In the genomic region with DNA sequence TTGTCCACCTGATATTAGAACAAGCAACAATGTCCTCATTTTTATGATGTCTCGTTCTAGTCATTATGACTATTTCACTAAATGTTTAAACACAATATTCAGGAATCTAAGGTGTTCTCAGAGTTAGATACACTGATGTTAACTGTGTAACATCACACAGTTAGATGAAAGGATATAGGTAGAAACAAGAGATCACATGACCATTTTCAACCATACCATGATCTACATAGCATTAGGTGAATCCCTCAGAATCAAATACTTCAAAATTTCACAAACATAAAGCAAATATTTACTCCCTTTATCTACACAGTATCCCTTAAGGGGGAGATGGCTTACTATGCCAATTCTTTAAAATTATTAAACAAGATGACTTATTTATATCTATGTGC, we compare ENCODE assay signal across 17 cellular contexts.
"Had no signal": no experiment of that assay in that cellular context is flagged by ENCODE, and none has a peak within 500 bp of the region (broad histone marks: within the 10 kb centered on the region; RNA-seq: fewer than 3 reads in every experiment).

No MANE protein-coding gene starts in this region.

- H3K27me3 ChIP-seq: gastrocnemius medialis, neutrophil, suprapubic skin, upper lobe of left lung had no signal

- H3K4me1 ChIP-seq: suprapubic skin had no signal

- H3K9ac ChIP-seq: parathyroid adenoma had no signal

- H3K27ac ChIP-seq: lower lobe of right lung, neutrophil, suprapubic skin had no signal

- H3K9me3 ChIP-seq: gastrocnemius medialis, lower lobe of right lung, neutrophil, suprapubic skin, upper lobe of left lung had no signal

- H3K4me3 ChIP-seq: suprapubic skin had no signal

- DNase-seq: activated CD4-positive, alpha-beta T cell treated with anti-CD3 and anti-CD28 coated beads, Interleukin-2, amount 10 ng/mL, durations not matched to agents 7 days and 5 days; activated CD4-positive, CD25-positive, alpha-beta regulatory T cell; activated CD8-positive, alpha-beta T cell treated with anti-CD3 and anti-CD28 coated beads, Interleukin-2, amount 10 ng/mL, durations not matched to agents 7 days and 5 days; activated naive CD4-positive, alpha-beta T cell treated with Interleukin-2 at 50 U/mL for 16 hours; activated naive CD8-positive, alpha-beta T cell treated with anti-CD3 and anti-CD28 coated beads, Interleukin-2, amount 10 ng/mL, durations not matched to agents 7 days and 5 days; activated T-cell treated with anti-CD3 and anti-CD28 coated beads, Interleukin-2, amount 50 U/mL, for 24 hours; amygdala; gastrocnemius medialis; lower lobe of right lung; stimulated activated CD4-positive, alpha-beta T cell treated with anti-CD3 and anti-CD28 coated beads, Interleukin-2, amount 100 ng/mL, for 48 hours; stimulated activated naive CD8-positive, alpha-beta T cell treated with anti-CD3 and anti-CD28 coated beads, Interleukin-15, amount 100 ng/mL, for 72 hours; T-cell; upper lobe of left lung had no signal

- ATAC-seq: activated CD8-positive, alpha-beta T cell treated with anti-CD3 and anti-CD28 coated beads, Interleukin-2, amount 10 ng/mL, durations not matched to agents 7 days and 5 days; lower lobe of right lung; natural killer cell treated with Interleukin-12 subunit alpha and Interleukin-12 subunit beta and Interleukin-15 and Interleukin-18, amount 100 ng/mL, for 72 hours; stimulated activated naive CD8-positive, alpha-beta T cell treated with anti-CD3 and anti-CD28 coated beads, Interleukin-15, amount 100 ng/mL, for 72 hours; T-cell had no signal

- H3K36me3 ChIP-seq: gastrocnemius medialis, lower lobe of right lung, neutrophil, suprapubic skin, upper lobe of left lung had no signal

- H3K79me2 ChIP-seq: parathyroid adenoma had no signal
